ENCODE assay signal across 1 cellular context in genomic region chr6:6916598-6916997, GRCh38.
TF ChIP-seq lines count a peak whose summit lies in the region.

No MANE protein-coding gene starts in this region.

TF ChIP-seq in HCT116, 20 proteins besides CTCF, POLR2A, EP300 and RAD21 (continued from another document):
- TF ChIP-seq TCF7L2 (IDR thresholded peaks at IDR 0.05; ENCODE audit: borderline replicate concordance, extremely low read depth, insufficient read depth, insufficient read length), result no peak
